Comparison of ENCODE assay signal across 17 cellular contexts in the genomic region with DNA sequence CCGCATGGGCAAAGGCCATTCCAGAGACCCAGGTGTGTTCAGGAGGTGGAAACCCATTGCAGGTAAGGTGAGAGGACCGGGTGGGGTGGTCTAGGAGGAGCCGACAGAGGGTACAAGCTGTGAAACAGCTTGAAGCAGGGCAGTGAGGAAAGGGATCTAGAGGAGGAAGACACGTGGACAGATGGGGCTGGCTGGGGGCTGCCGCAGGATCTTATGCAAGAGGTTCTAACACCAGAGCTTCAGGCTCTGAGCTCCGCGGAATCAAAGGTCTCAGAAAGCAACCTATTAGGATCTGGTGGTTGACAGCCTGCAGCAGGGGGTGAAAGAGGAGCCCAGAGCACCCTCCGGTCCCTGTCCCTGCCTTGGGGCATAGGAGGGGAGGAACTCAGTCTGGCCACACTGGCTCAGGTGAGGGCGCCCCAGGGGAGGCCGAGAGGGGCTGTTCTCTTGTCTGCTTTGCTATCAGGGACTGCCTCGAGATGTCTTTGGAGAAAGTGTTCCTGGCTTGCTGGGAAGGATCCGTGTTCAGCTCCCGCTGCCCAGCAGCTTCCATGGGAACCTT. TPM values are rescaled to one million over a fixed set of nuclear protein-coding genes. Genes with fewer than 3 reads are reported as not detected.
"Had no signal": no experiment of that assay in that cellular context is flagged by ENCODE, and none has a peak within 500 bp of the region (broad histone marks: within the 10 kb centered on the region; RNA-seq: fewer than 3 reads in every experiment).

No MANE protein-coding gene starts in this region.

- H3K4me1 Mint-ChIP-seq: naive B cell had no signal

- H3K36me3 Mint-ChIP-seq: naive B cell had no signal

- DNase-seq: activated naive CD8-positive, alpha-beta T cell treated with anti-CD3 and anti-CD28 coated beads for 36 hours; amygdala; body of pancreas; caudate nucleus; colonic mucosa; mammary epithelial cell; naive B cell; stimulated activated CD4-positive, alpha-beta T cell treated with anti-CD3 and anti-CD28 coated beads, Interleukin-1b, Interleukin-23, amount 100 ng/mL, for 48 hours had no signal

- H3K27ac Mint-ChIP-seq: activated naive CD8-positive, alpha-beta T cell treated with anti-CD3 and anti-CD28 coated beads for 36 hours; activated T-helper 1 cell treated with anti-CD3 and anti-CD28 coated beads, Interleukin-12 subunit alpha, Interleukin-12 subunit beta, Interleukin-2, Interleukin-4 antibody, amounts not matched to agents 30 ng/mL and 10 ng/mL and 1 ng/mL, durations not matched to agents 14 hours and 24 hours and 36 hours; T-helper 2 cell treated with Interferon-gamma antibody and Interleukin-4, amounts not matched to agents 5 μg/mL and 100 μg/mL, for 36 hours had no signal

- ATAC-seq: activated CD4-positive, CD25-positive, alpha-beta regulatory T cell treated with anti-CD3 and anti-CD28 coated beads, Interleukin-2, amount 50 U/mL, for 24 hours; body of pancreas; esophagus mucosa; left lobe of liver had no signal

- H3K9me3 Mint-ChIP-seq: activated T-helper 1 cell treated with anti-CD3 and anti-CD28 coated beads, Interleukin-12 subunit alpha, Interleukin-12 subunit beta, Interleukin-2, Interleukin-4 antibody, amounts not matched to agents 30 ng/mL and 10 ng/mL and 1 ng/mL, durations not matched to agents 14 hours and 24 hours and 36 hours; T-helper 2 cell treated with Interferon-gamma antibody and Interleukin-4, amounts not matched to agents 5 μg/mL and 100 μg/mL, for 36 hours had no signal

- H3K27me3 Mint-ChIP-seq: activated naive CD8-positive, alpha-beta T cell treated with anti-CD3 and anti-CD28 coated beads for 36 hours had no signal

- H3K4me3 Mint-ChIP-seq: activated naive CD8-positive, alpha-beta T cell treated with anti-CD3 and anti-CD28 coated beads for 36 hours; activated T-helper 1 cell treated with anti-CD3 and anti-CD28 coated beads, Interleukin-12 subunit alpha, Interleukin-12 subunit beta, Interleukin-2, Interleukin-4 antibody, amounts not matched to agents 30 ng/mL and 10 ng/mL and 1 ng/mL, durations not matched to agents 14 hours and 24 hours and 36 hours; naive B cell; T-helper 2 cell treated with Interferon-gamma antibody and Interleukin-4, amounts not matched to agents 5 μg/mL and 100 μg/mL, for 36 hours had no signal

RNA-seq across cellular contexts. Expression of a gene that starts 1.9 kb away (rescaled TPM):
- total RNA-seq: activated CD8-positive, alpha-beta memory T cell treated with anti-CD3 and anti-CD28 coated beads for 36 hours; activated naive CD8-positive, alpha-beta T cell treated with anti-CD3 and anti-CD28 coated beads for 36 hours; activated T-helper 1 cell treated with anti-CD3 and anti-CD28 coated beads, Interleukin-12 subunit alpha, Interleukin-12 subunit beta, Interleukin-2, Interleukin-4 antibody, amounts not matched to agents 30 ng/mL and 10 ng/mL and 1 ng/mL, durations not matched to agents 14 hours and 24 hours and 36 hours; esophagus mucosa; mammary epithelial cell; subcutaneous adipose tissue; tibial nerve had no signal

RNA-seq across cellular contexts. Expression of a gene that starts 13.6 kb away (rescaled TPM):
- total RNA-seq: activated CD8-positive, alpha-beta memory T cell treated with anti-CD3 and anti-CD28 coated beads for 36 hours; activated naive CD8-positive, alpha-beta T cell treated with anti-CD3 and anti-CD28 coated beads for 36 hours; activated T-helper 1 cell treated with anti-CD3 and anti-CD28 coated beads, Interleukin-12 subunit alpha, Interleukin-12 subunit beta, Interleukin-2, Interleukin-4 antibody, amounts not matched to agents 30 ng/mL and 10 ng/mL and 1 ng/mL, durations not matched to agents 14 hours and 24 hours and 36 hours; esophagus mucosa; mammary epithelial cell; subcutaneous adipose tissue; tibial nerve had no signal

RNA-seq across cellular contexts. Expression of a gene that starts 31.5 kb away (rescaled TPM):
- total RNA-seq: tibial nerve had no signal

RNA-seq across cellular contexts. Expression of a gene that starts 39.3 kb away (rescaled TPM):
- total RNA-seq: hepatocyte, mammary epithelial cell had no signal

RNA-seq across cellular contexts. Expression of a gene that starts 49.2 kb away (rescaled TPM):
- total RNA-seq: activated CD8-positive, alpha-beta memory T cell treated with anti-CD3 and anti-CD28 coated beads for 36 hours; activated naive CD8-positive, alpha-beta T cell treated with anti-CD3 and anti-CD28 coated beads for 36 hours; activated T-helper 1 cell treated with anti-CD3 and anti-CD28 coated beads, Interleukin-12 subunit alpha, Interleukin-12 subunit beta, Interleukin-2, Interleukin-4 antibody, amounts not matched to agents 30 ng/mL and 10 ng/mL and 1 ng/mL, durations not matched to agents 14 hours and 24 hours and 36 hours; mammary epithelial cell had no signal
